ENCODE assay signal across 8 cellular contexts in the genomic region with DNA sequence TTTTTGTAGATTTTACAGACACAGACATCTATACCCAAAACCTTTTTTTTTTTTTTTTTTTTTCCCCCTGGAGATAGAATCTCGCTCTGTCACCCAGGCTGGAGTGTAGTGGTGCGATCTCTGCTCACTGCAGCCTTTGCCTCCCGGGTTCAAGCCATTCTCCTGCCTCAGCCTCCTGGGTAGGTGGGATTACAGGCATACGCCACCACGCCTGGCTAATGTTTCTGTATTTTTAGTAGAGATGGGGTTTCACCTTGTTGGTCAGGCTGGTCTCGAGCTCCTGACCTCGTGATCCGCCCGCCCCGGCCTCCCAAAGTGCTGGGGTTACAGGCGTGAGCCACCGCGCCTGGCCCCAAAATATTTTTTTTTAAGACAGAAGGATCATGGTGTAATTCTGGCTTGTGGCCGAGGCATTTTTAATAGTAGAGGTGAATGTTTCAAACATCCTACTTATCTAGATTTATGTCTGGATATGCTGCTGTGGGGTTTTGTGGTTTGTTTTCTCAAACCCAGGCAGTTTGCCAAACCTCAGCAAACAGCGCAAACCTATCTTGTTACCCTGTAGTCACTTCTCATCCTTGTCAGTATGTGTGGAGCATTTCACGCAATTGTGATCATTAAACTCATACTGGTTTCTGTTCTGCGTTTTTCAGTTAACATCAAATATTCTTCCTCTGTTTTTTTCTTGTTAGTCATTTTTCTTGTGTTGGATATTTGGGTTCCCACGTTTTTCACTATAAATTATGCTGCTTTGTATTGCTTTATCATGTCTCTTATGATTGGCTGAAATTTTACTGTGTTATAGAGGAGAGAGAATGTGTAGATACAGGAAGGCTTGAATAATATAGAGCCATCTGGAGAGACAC. TPM values are rescaled to one million over a fixed set of nuclear protein-coding genes. Genes with fewer than 3 reads are reported as not detected.
A peak's percentile ranks its signal among the peaks of the same experiment; 100 is the strongest.
DNase-seq lines count a peak whose midpoint lies in the region; ATAC-seq and TF ChIP-seq lines count a peak whose summit lies in the region.

No MANE protein-coding gene starts in this region.

- H3K4me3 ChIP-seq in choroid plexus epithelial cell (ENCODE audit: low read depth, low read length) (no peak overlapping the region), gastrocnemius medialis (no peak overlapping the region)

- intact Hi-C loops in gastrocnemius medialis (cut with DNase I; ENCODE audit: low total_unique reads), result loop anchor here (5.0 kb wide), 1 partner anchor 41 kb away; no protein-coding TSS in a partner anchor

- peak; percentile 95 for DNase-seq in NCI-H2029 treated with DMSO at 0.1 percent for 48 hours (lab: John Stamatoyannopoulos, UW)
- DNase-seq in activated CD4-positive, alpha-beta T cell treated with anti-CD3 and anti-CD28 coated beads for 1 hour, result peak; percentile 49
- peak; percentile 99 for DNase-seq in choroid plexus epithelial cell (ENCODE audit: low read depth)
- peak; percentile 19 to 57 for DNase-seq in gastrocnemius medialis
- DNase-seq in OCI-M2 (lab: John Stamatoyannopoulos, UW; ENCODE audit: unreplicated experiment), result no peak

- H3K36me3 ChIP-seq in gastrocnemius medialis, result peaks cover 3 to 52% of the 10 kb centered on the region in 2 donors

- H3K9me3 ChIP-seq in gastrocnemius medialis, result no peaks in the 10 kb centered on the region

- no peak for TF ChIP-seq POLR2A in gastrocnemius medialis (IDR thresholded peaks at IDR 0.05)

- in situ Hi-C loops in gastrocnemius medialis (cut with MboI; ENCODE audit: low sequenced_read_pairs in 4 of 4), result no loop called here

- H3K27ac ChIP-seq in C4-2B (peak overlapping the region; percentile 72), gastrocnemius medialis (peak overlapping the region; percentile 31 to 56 (median 46))

- no peaks in the 10 kb centered on the region for H3K27me3 ChIP-seq in gastrocnemius medialis

- TF ChIP-seq CTCF in C4-2B (conservative IDR thresholded peaks at IDR 0.05) (no peak), choroid plexus epithelial cell (conservative IDR thresholded peaks at IDR 0.05; ENCODE audit: low read depth, low read length) (no peak), gastrocnemius medialis (IDR thresholded peaks at IDR 0.05 in 4 of 5, conservative IDR thresholded peaks at IDR 0.05 in 1 of 5) (no peak)

- peak; percentile 53 for ATAC-seq in GM21529 (IDR thresholded peaks at IDR 0.05; ENCODE audit: unreplicated experiment)
- peak in 1 of 2 donors; percentile 87 for ATAC-seq in gastrocnemius medialis
- no peak for ATAC-seq in GM18873 (IDR thresholded peaks at IDR 0.05; ENCODE audit: low FRiP score, unreplicated experiment)

- peaks cover 9% of the 10 kb centered on the region in 2 donors for H3K4me1 ChIP-seq in gastrocnemius medialis

RNA-seq across cellular contexts. Expression of a gene that starts 36.2 kb away (rescaled TPM):
- total RNA-seq in gastrocnemius medialis, result 10 to 100 TPM; 21.8 to 34.3 (median 24.8) TPM

RNA-seq across cellular contexts. Expression of a gene that starts 45.9 kb away (rescaled TPM):
- total RNA-seq in gastrocnemius medialis, result 100 to 1,000 TPM; 104 to 120 (median 115) TPM
